Comparison of ENCODE assay signal across 8 cellular contexts in the genomic region with DNA sequence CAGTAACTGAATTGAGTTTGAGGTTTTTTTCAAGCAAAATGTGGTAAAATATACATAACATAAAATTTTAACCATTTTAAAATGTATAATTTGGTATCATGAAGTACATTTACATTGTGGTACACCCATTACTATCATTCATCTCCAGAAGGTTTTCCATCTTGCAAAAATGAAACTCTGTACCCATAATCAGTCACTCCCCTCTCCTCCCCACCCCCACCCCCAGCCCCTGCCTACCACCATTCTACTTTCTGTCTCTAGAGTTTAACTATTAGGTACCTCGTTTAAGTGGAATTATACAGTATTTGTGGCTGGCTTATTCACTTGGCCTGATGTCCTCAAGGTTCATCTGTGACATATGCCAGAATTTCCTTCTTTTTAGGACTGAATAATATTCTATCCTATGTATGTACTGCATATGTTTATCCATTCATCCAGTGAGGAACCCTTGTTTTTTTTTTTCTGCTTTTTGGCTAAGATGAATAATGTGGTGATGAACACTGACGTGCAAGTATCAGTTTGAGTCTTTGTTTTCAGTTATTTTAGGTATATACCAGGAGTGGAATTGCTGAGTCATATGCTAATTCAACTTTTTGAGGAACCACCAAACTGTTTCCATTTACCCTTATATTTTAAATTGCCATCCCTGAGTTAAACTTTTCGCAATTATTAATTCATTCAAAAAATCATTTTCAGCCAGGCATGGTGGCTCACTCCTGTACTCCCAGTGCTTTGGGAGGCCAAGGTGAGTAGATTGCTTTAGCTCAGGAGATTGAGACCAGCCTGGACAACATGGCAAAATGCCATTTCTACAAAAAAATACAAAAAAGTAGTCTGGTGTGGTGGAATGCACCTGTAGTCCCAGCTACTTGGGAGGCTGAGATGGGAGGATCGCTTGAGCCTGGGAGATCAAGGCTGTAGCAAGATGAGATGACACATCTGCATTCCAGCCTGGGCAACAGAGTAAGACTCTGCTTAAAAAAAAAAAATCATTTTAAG.
A peak's percentile ranks its signal among the peaks of the same experiment; 100 is the strongest.
DNase-seq lines count a peak whose midpoint lies in the region; ATAC-seq and TF ChIP-seq lines count a peak whose summit lies in the region.

No MANE protein-coding gene starts in this region.

- H3K27ac ChIP-seq in SJSA1 (peak overlapping the region; percentile 95), aorta (ENCODE audit: low read depth in 1 of 2, low read length in 2 of 2) (peak overlapping the region in 1 of 2 donors; percentile 30), uterus (no peak overlapping the region)

- TF ChIP-seq CTCF in uterus (IDR thresholded peaks at IDR 0.05), result no peak

- 47 to 58% methylated on average over 4 of the region's 4 CpGs for WGBS in aorta, 2 donors

- ATAC-seq in activated CD4-positive, alpha-beta T cell treated with anti-CD3 and anti-CD28 coated beads for 36 hours, result peak; percentile 59
- ATAC-seq in HG03025 (IDR thresholded peaks at IDR 0.05; ENCODE audit: low FRiP score, unreplicated experiment), result peak; percentile 57
- ATAC-seq in aorta (ENCODE audit: low FRiP score), result no peak

- POLR2A ChIA-PET in activated CD4-positive, alpha-beta T cell treated with anti-CD3 and anti-CD28 coated beads for 36 hours (lab: Charles Lee), result interaction anchor here (1.1 to 2.7 kb wide), 2 partner anchors 15 to 24 kb away, joined by 4 to 29 read pairs; no protein-coding TSS in a partner anchor

- no peaks in the 10 kb centered on the region for H3K27me3 Mint-ChIP-seq in activated CD4-positive, alpha-beta T cell treated with anti-CD3 and anti-CD28 coated beads for 36 hours

- peak overlapping the region; percentile 47 for H3K4me3 Mint-ChIP-seq in activated CD4-positive, alpha-beta T cell treated with anti-CD3 and anti-CD28 coated beads for 36 hours

- no peaks in the 10 kb centered on the region for H3K27me3 ChIP-seq in SJSA1 (replicated peaks)
- H3K27me3 ChIP-seq in aorta (ENCODE audit: control insufficient read depth in 1 of 2, insufficient read depth in 2 of 2, low read length in 1 of 2), result no peaks in the 10 kb centered on the region
- no peaks in the 10 kb centered on the region for H3K27me3 ChIP-seq in uterus

- peaks cover 67% of the 10 kb centered on the region for H3K4me1 Mint-ChIP-seq in activated CD4-positive, alpha-beta T cell treated with anti-CD3 and anti-CD28 coated beads for 36 hours

- no peak overlapping the region for H3K4me3 ChIP-seq in SJSA1
- H3K4me3 ChIP-seq in aorta (ENCODE audit: low read length in 2 of 2), result no peak overlapping the region
- H3K4me3 ChIP-seq in uterus, result no peak overlapping the region

- peaks cover 3% of the 10 kb centered on the region for H3K9me3 Mint-ChIP-seq in activated CD4-positive, alpha-beta T cell treated with anti-CD3 and anti-CD28 coated beads for 36 hours (ENCODE audit: low read depth)

- H3K4me1 ChIP-seq in SJSA1 (replicated peaks) (peaks cover 86% of the 10 kb centered on the region), aorta (ENCODE audit: control insufficient read depth in 1 of 2, insufficient read depth in 2 of 2, low read length in 2 of 2) (peaks cover 0 to 4% of the 10 kb centered on the region in 2 donors), uterus (peaks cover 0 to 5% of the 10 kb centered on the region in 2 donors)

- peak; percentile 49 for DNase-seq in activated CD4-positive, alpha-beta T cell treated with anti-CD3 and anti-CD28 coated beads for 36 hours
- DNase-seq in activated CD4-positive, alpha-beta T cell treated with anti-CD3 and anti-CD28 coated beads, Interleukin-2, amount 50 U/mL, for 1 hour, result no peak
- DNase-seq in SJSA1 (ENCODE audit: low read depth in 1 of 2, low spot score in 2 of 2), result peak in 1 of 2 experiments; percentile 48
- DNase-seq in iris pigment epithelial cell (ENCODE audit: low read depth), result peak; percentile 82
- DNase-seq in COR-L47 (lab: John Stamatoyannopoulos, UW), result no peak
- DNase-seq in aorta, result no peak
- no peak for DNase-seq in uterus

- peak overlapping the region; percentile 94 for H3K27ac Mint-ChIP-seq in activated CD4-positive, alpha-beta T cell treated with anti-CD3 and anti-CD28 coated beads for 36 hours

- H3K36me3 ChIP-seq in SJSA1, result 0 out of 2 replicates have a peak, but pooled peaks cover 3% of the 10 kb centered on the region
- H3K36me3 ChIP-seq in aorta (ENCODE audit: control insufficient read depth in 1 of 2, insufficient read depth in 2 of 2, low read length in 1 of 2), result peaks cover 0 to 4% of the 10 kb centered on the region in 2 donors
- no peaks in the 10 kb centered on the region for H3K36me3 ChIP-seq in uterus

- H3K9me3 ChIP-seq in SJSA1 (replicated peaks) (no peaks in the 10 kb centered on the region), aorta (ENCODE audit: control insufficient read depth, low read length) (no peaks in the 10 kb centered on the region), uterus (no peaks in the 10 kb centered on the region)

- intact Hi-C loops in activated CD4-positive, alpha-beta T cell treated with anti-CD3 and anti-CD28 coated beads for 36 hours (cut with DNase I, micrococcal nuclease), result loop anchor here (1.0 kb wide), 9 partner anchors 15 to 331 kb away; a partner anchor contains a TSS
- intact Hi-C loops in aorta (cut with DNase I), result no loop called here
- intact Hi-C loops in uterus (cut with DNase I; ENCODE audit: low total_unique reads), result no loop called here

- H3K36me3 Mint-ChIP-seq in activated CD4-positive, alpha-beta T cell treated with anti-CD3 and anti-CD28 coated beads for 36 hours (ENCODE audit: low read depth), result peaks cover 48% of the 10 kb centered on the region

- TF ChIP-seq POLR2A in uterus (IDR thresholded peaks at IDR 0.05), result no peak

- CTCF ChIA-PET in activated CD4-positive, alpha-beta T cell treated with anti-CD3 and anti-CD28 coated beads for 36 hours (lab: Charles Lee), result interaction anchor here (0.7 to 3.0 kb wide), 5 partner anchors 24 to 111 kb away, joined by 3 to 7 read pairs (median 3); no protein-coding TSS in a partner anchor

Comparison
In these comparisons a context has a peak if more than half of its experiments do, and no peak if none do; other contexts are left out.
1. DNase-seq: peak in activated CD4-positive, alpha-beta T cell treated with anti-CD3 and anti-CD28 coated beads for 36 hours (single experiment) and iris pigment epithelial cell (single experiment); none in activated CD4-positive, alpha-beta T cell treated with anti-CD3 and anti-CD28 coated beads, Interleukin-2, amount 50 U/mL, for 1 hour (single experiment), COR-L47 (single experiment), aorta (0 of 2) and uterus (0 of 2).
2. intact Hi-C loops: an anchor here in activated CD4-positive, alpha-beta T cell treated with anti-CD3 and anti-CD28 coated beads for 36 hours (1.0 kb wide); none called in aorta and uterus.